Comparison of ENCODE assay signal across 14 cellular contexts in genomic region chr5:169063269-169063919, GRCh38.
"Had no signal": no experiment of that assay in that cellular context is flagged by ENCODE, and none has a peak within 500 bp of the region (broad histone marks: within the 10 kb centered on the region; RNA-seq: fewer than 3 reads in every experiment).

No MANE protein-coding gene starts in this region.

- H3K27ac ChIP-seq: stomach had no signal

- H3K9me3 ChIP-seq: stomach had no signal

- ATAC-seq: activated T-cell treated with anti-CD3 and anti-CD28 coated beads, Interleukin-2, amount 50 U/mL, for 4 hours; left colon; natural killer cell treated with Interleukin-12 subunit alpha and Interleukin-12 subunit beta and Interleukin-15 and Interleukin-18, amount 100 ng/mL, for 72 hours had no signal

- DNase-seq: activated CD4-positive, alpha-beta T cell treated with anti-CD3 and anti-CD28 coated beads, Interleukin-2, amount 50 U/mL, for 4 hours; activated CD4-positive, CD25-positive, alpha-beta regulatory T cell treated with anti-CD3 and anti-CD28 coated beads, Interleukin-2, amount 50 U/mL, for 72 hours; activated gamma-delta T cell; activated naive CD8-positive, alpha-beta T cell treated with anti-CD3 and anti-CD28 coated beads for 36 hours; activated T-cell treated with anti-CD3 and anti-CD28 coated beads, Interleukin-2, amount 50 U/mL, for 4 hours; cerebellar nuclear complex; dermis blood vessel endothelial cell; erythroblast; hippocampal formation; left colon; mammary epithelial cell; stimulated activated CD4-positive, alpha-beta T cell treated with anti-CD3 and anti-CD28 coated beads, Interleukin-4, amount 100 ng/mL, for 4 hours had no signal

- H3K36me3 ChIP-seq: stomach had no signal

- H3K27me3 ChIP-seq: stomach had no signal

- H3K4me3 ChIP-seq: stomach had no signal
